1 cellular context compared by ENCODE assay signal in genomic region chr4:1964443-1964842, GRCh38.
A peak's percentile ranks its signal among the peaks of the same experiment; 100 is the strongest.
TF ChIP-seq lines count a peak whose summit lies in the region.

No MANE protein-coding gene starts in this region.

TF ChIP-seq in K562, 482 proteins besides CTCF, POLR2A, EP300 and RAD21 (continued from another document and continues in another):
- peak; percentile 89 for TF ChIP-seq ZFP91 (CRISPR knock-in tag; IDR thresholded peaks at IDR 0.05)
- TF ChIP-seq GABPA (tag; conservative IDR thresholded peaks at IDR 0.05; ENCODE audit: low read depth): no peak
- peak; percentile 80 for TF ChIP-seq TFAP4 (CRISPR knock-in tag; IDR thresholded peaks at IDR 0.05; ENCODE audit: borderline replicate concordance)
- no peak for TF ChIP-seq ZC3H4 (CRISPR knock-in tag; IDR thresholded peaks at IDR 0.05; ENCODE audit: borderline replicate concordance)
- no peak for TF ChIP-seq POLR3G (IDR thresholded peaks at IDR 0.05; ENCODE audit: extremely low read depth, insufficient read length, insufficient replicate concordance)
- TF ChIP-seq ZNF764 (CRISPR knock-in tag; IDR thresholded peaks at IDR 0.05; ENCODE audit: low read depth): no peak
- TF ChIP-seq DACH1 (IDR thresholded peaks at IDR 0.05; ENCODE audit: partially characterized antibody): peak; percentile 30
- TF ChIP-seq ZNF311 (CRISPR knock-in tag; IDR thresholded peaks at IDR 0.05): no peak
- peak; percentile 26 for TF ChIP-seq CBFA2T3 (IDR thresholded peaks at IDR 0.05)
- no peak for TF ChIP-seq ZNF507 (tag; conservative IDR thresholded peaks at IDR 0.05)
- TF ChIP-seq ZNF224 (CRISPR knock-in tag; IDR thresholded peaks at IDR 0.05): no peak
- no peak for TF ChIP-seq JUNB (CRISPR knock-in tag; conservative IDR thresholded peaks at IDR 0.05)
- TF ChIP-seq FIP1L1 (IDR thresholded peaks at IDR 0.05; ENCODE audit: low read depth, low read length, poor library complexity, severe bottlenecking): no peak
- no peak for TF ChIP-seq ESRRB (CRISPR knock-in tag; IDR thresholded peaks at IDR 0.05; ENCODE audit: borderline replicate concordance)
- no peak for TF ChIP-seq NFATC3 (IDR thresholded peaks at IDR 0.05)
- TF ChIP-seq ZEB2 (IDR thresholded peaks at IDR 0.05): peak; percentile 33; the same call in 1 of the 2 replicates
- no peak for TF ChIP-seq HNRNPH1 (optimal IDR thresholded peaks at IDR 0.05; ENCODE audit: low read depth, low read length)
- TF ChIP-seq HES1 (IDR thresholded peaks at IDR 0.05; ENCODE audit: low read depth): no peak
- peak; percentile 51 to 61 for TF ChIP-seq NRF1 (conservative IDR thresholded peaks at IDR 0.05 in 1 of 2, IDR thresholded peaks at IDR 0.05 in 1 of 2)
- no peak for TF ChIP-seq BDP1 (IDR thresholded peaks at IDR 0.05; ENCODE audit: insufficient read depth, insufficient read length)
- no peak for TF ChIP-seq ZBTB8A (IDR thresholded peaks at IDR 0.05; ENCODE audit: partially characterized antibody)
- peak in 1 of 2 experiments; percentile 12 for TF ChIP-seq E2F6 (IDR thresholded peaks at IDR 0.05; ENCODE audit: borderline replicate concordance in 1 of 2, extremely low read depth in 1 of 2, insufficient read depth in 1 of 2, insufficient read length in 1 of 2, low read depth in 1 of 2, low read length in 1 of 2, poor library complexity in 1 of 2, severe bottlenecking in 1 of 2)
- TF ChIP-seq CTCFL (IDR thresholded peaks at IDR 0.05; ENCODE audit: borderline replicate concordance, insufficient read depth, low read depth, low read length, poor library complexity, severe bottlenecking): no peak
- no peak for TF ChIP-seq SIN3B (IDR thresholded peaks at IDR 0.05; ENCODE audit: low read depth)
- TF ChIP-seq PKNOX1 (IDR thresholded peaks at IDR 0.05): no peak
- TF ChIP-seq SRF (CRISPR knock-in tag; IDR thresholded peaks at IDR 0.05): no peak
- TF ChIP-seq THRB (CRISPR knock-in tag; conservative IDR thresholded peaks at IDR 0.05): no peak
- TF ChIP-seq CXXC5 (CRISPR knock-in tag; IDR thresholded peaks at IDR 0.05): peak; percentile 70
- no peak for TF ChIP-seq GABPB2 (CRISPR knock-in tag; conservative IDR thresholded peaks at IDR 0.05)
- no peak for TF ChIP-seq GABPB1 (CRISPR knock-in tag; IDR thresholded peaks at IDR 0.05)
- no peak for TF ChIP-seq CREB3L1 (IDR thresholded peaks at IDR 0.05; ENCODE audit: borderline replicate concordance, low read depth)
- no peak for TF ChIP-seq KDM4B (IDR thresholded peaks at IDR 0.05; ENCODE audit: borderline replicate concordance in 2 of 2, low read depth in 1 of 2)
- no peak for TF ChIP-seq ZNF146 (CRISPR knock-in tag; IDR thresholded peaks at IDR 0.05; ENCODE audit: unreplicated experiment)
- TF ChIP-seq E2F4 (CRISPR knock-in tag; IDR thresholded peaks at IDR 0.05; ENCODE audit: low read depth): no peak
- TF ChIP-seq VEZF1 (CRISPR knock-in tag; IDR thresholded peaks at IDR 0.05): peak; percentile 41; the same call in 1 of the 2 replicates
- no peak for TF ChIP-seq CEBPB (tag; IDR thresholded peaks at IDR 0.05)
- TF ChIP-seq MLLT1 (IDR thresholded peaks at IDR 0.05): no peak
- TF ChIP-seq NONO (IDR thresholded peaks at IDR 0.05; ENCODE audit: low read depth in 2 of 2, low read length in 1 of 2): no peak
- no peak for TF ChIP-seq ARID2 (IDR thresholded peaks at IDR 0.05)
- TF ChIP-seq DMBX1 (CRISPR knock-in tag; IDR thresholded peaks at IDR 0.05; ENCODE audit: borderline replicate concordance): no peak
- no peak for TF ChIP-seq HDAC6 (IDR thresholded peaks at IDR 0.05; ENCODE audit: low read depth, low read length)
- no peak for TF ChIP-seq UBTF (IDR thresholded peaks at IDR 0.05; ENCODE audit: borderline replicate concordance in 1 of 2, low read depth in 2 of 2, low read length in 2 of 2)
- TF ChIP-seq TEAD1 (CRISPR knock-in tag; IDR thresholded peaks at IDR 0.05): no peak
- TF ChIP-seq GTF2A2 (tag; IDR thresholded peaks at IDR 0.05): no peak
- TF ChIP-seq CBX3 (IDR thresholded peaks at IDR 0.05; ENCODE audit: borderline replicate concordance in 1 of 2, low read length in 2 of 2): no peak
- no peak for TF ChIP-seq ATF3 (IDR thresholded peaks at IDR 0.05)
- no peak for TF ChIP-seq ATF3 (CRISPR knock-in tag; conservative IDR thresholded peaks at IDR 0.05)
- TF ChIP-seq LCOR (CRISPR knock-in tag; IDR thresholded peaks at IDR 0.05): 0 out of 2 replicates have a peak, but pooled peaks have one; percentile 46
